In genomic region chr2:232611559-232612218, GRCh38 we compare ENCODE assay signal across 8 cellular contexts. TPM values are rescaled to one million over a fixed set of nuclear protein-coding genes. Genes with fewer than 3 reads are reported as not detected.
DNase-seq lines count a peak whose midpoint lies in the region; ATAC-seq and TF ChIP-seq lines count a peak whose summit lies in the region.

No MANE protein-coding gene starts in this region.

- H2AFZ ChIP-seq in parathyroid adenoma, result no peak overlapping the region

- no peak overlapping the region for H3K27ac Mint-ChIP-seq in activated T-helper 2 cell treated with anti-CD3 and anti-CD28 coated beads, Interferon-gamma antibody, Interleukin-2, Interleukin-4, amounts not matched to agents 10 μg/mL and 5 μg/mL and 100 μg/mL, durations not matched to agents 14 hours and 24 hours and 36 hours

- H3K27ac ChIP-seq in parathyroid adenoma (no peak overlapping the region), upper lobe of left lung (no peak overlapping the region)

- TF ChIP-seq EP300 in upper lobe of left lung (IDR thresholded peaks at IDR 0.05), result no peak

- H3K27me3 ChIP-seq in parathyroid adenoma (ENCODE audit: control insufficient read depth, insufficient read depth, low read length), result no peaks in the 10 kb centered on the region
- H3K27me3 ChIP-seq in upper lobe of left lung, result no peaks in the 10 kb centered on the region

- no peaks in the 10 kb centered on the region for H3K36me3 Mint-ChIP-seq in activated T-helper 2 cell treated with anti-CD3 and anti-CD28 coated beads, Interferon-gamma antibody, Interleukin-2, Interleukin-4, amounts not matched to agents 10 μg/mL and 5 μg/mL and 100 μg/mL, durations not matched to agents 14 hours and 24 hours and 36 hours (ENCODE audit: low read depth)

- no peak overlapping the region for H3K4me2 ChIP-seq in parathyroid adenoma (ENCODE audit: low read length)

- H3K9me3 Mint-ChIP-seq in activated T-helper 2 cell treated with anti-CD3 and anti-CD28 coated beads, Interferon-gamma antibody, Interleukin-2, Interleukin-4, amounts not matched to agents 10 μg/mL and 5 μg/mL and 100 μg/mL, durations not matched to agents 14 hours and 24 hours and 36 hours, result no peaks in the 10 kb centered on the region

- H3K4me1 ChIP-seq in parathyroid adenoma (no peaks in the 10 kb centered on the region), upper lobe of left lung (peaks cover 0 to 5% (median 0%) of the 10 kb centered on the region in 4 donors)

- WGBS in upper lobe of left lung, 2 donors, result 51 to 53% methylated on average over 6 to 9 of the region's 9 CpGs

- H3K4me3 Mint-ChIP-seq in activated T-helper 2 cell treated with anti-CD3 and anti-CD28 coated beads, Interferon-gamma antibody, Interleukin-2, Interleukin-4, amounts not matched to agents 10 μg/mL and 5 μg/mL and 100 μg/mL, durations not matched to agents 14 hours and 24 hours and 36 hours (ENCODE audit: low read depth), result no peak overlapping the region

- H3K4me3 ChIP-seq in GM12875 (ENCODE audit: low read depth, low read length) (no peak overlapping the region), parathyroid adenoma (ENCODE audit: low read depth, low read length) (no peak overlapping the region), upper lobe of left lung (no peak overlapping the region)

- H3K36me3 ChIP-seq in parathyroid adenoma (ENCODE audit: control insufficient read depth, insufficient read depth, low read length) (no peaks in the 10 kb centered on the region), upper lobe of left lung (no peaks in the 10 kb centered on the region)

- H3K9me3 ChIP-seq in parathyroid adenoma (ENCODE audit: control insufficient read depth, low read length) (no peaks in the 10 kb centered on the region), upper lobe of left lung (no peaks in the 10 kb centered on the region)

- no peak overlapping the region for H3K9ac ChIP-seq in parathyroid adenoma

- no peak for TF ChIP-seq POLR2A in upper lobe of left lung (IDR thresholded peaks at IDR 0.05)

- no peaks in the 10 kb centered on the region for H3K4me1 Mint-ChIP-seq in activated T-helper 2 cell treated with anti-CD3 and anti-CD28 coated beads, Interferon-gamma antibody, Interleukin-2, Interleukin-4, amounts not matched to agents 10 μg/mL and 5 μg/mL and 100 μg/mL, durations not matched to agents 14 hours and 24 hours and 36 hours (ENCODE audit: low read depth)

- ATAC-seq in upper lobe of left lung (ENCODE audit: low FRiP score in 2 of 2) (peak; percentile 58 to 86), GM18502 (IDR thresholded peaks at IDR 0.05; ENCODE audit: poor library complexity, unreplicated experiment) (no peak)

- DNase-seq in A172 (ENCODE audit: low spot score) (peak; percentile 49), RPMI7951 (ENCODE audit: low read depth) (peak; percentile 94), fibroblast of the conjunctiva (ENCODE audit: low read depth) (peak; percentile 68), upper lobe of left lung (peak; percentile 69 to 89)
- peak; percentile 48 for DNase-seq in activated T-helper 2 cell treated with anti-CD3 and anti-CD28 coated beads, Interferon-gamma antibody, Interleukin-2, Interleukin-4, amounts not matched to agents 10 μg/mL and 5 μg/mL and 100 μg/mL, durations not matched to agents 14 hours and 24 hours and 36 hours (ENCODE audit: low spot score)

- intact Hi-C loops in activated T-helper 2 cell treated with anti-CD3 and anti-CD28 coated beads, Interferon-gamma antibody, Interleukin-2, Interleukin-4, amounts not matched to agents 10 μg/mL and 5 μg/mL and 100 μg/mL, durations not matched to agents 14 hours and 24 hours and 36 hours (cut with micrococcal nuclease), result loop anchor here (5.0 kb wide), 1 partner anchor 86 kb away; the partner anchor contains the start of gene GIGYF2

- TF ChIP-seq CTCF in GM12875 (IDR thresholded peaks at IDR 0.05; ENCODE audit: borderline replicate concordance, insufficient read depth, low read depth, low read length), result peak; percentile 95
- TF ChIP-seq CTCF in parathyroid adenoma (IDR thresholded peaks at IDR 0.05), result peak; percentile 76
- TF ChIP-seq CTCF in upper lobe of left lung (IDR thresholded peaks at IDR 0.05), result peak; percentile 69 to 90 (median 78)

- H3K79me2 ChIP-seq in parathyroid adenoma, result no peaks in the 10 kb centered on the region

- no peaks in the 10 kb centered on the region for H3K27me3 Mint-ChIP-seq in activated T-helper 2 cell treated with anti-CD3 and anti-CD28 coated beads, Interferon-gamma antibody, Interleukin-2, Interleukin-4, amounts not matched to agents 10 μg/mL and 5 μg/mL and 100 μg/mL, durations not matched to agents 14 hours and 24 hours and 36 hours (ENCODE audit: low read depth)

RNA-seq across cellular contexts. Expression of gene EFHD1, which starts 21.7 kb away (rescaled TPM):
- total RNA-seq in A172 (2014; rRNA removed; shearing (Covaris generic)), result 0.24 and 1.1 TPM in 2 replicates
- 1.2 and 1.7 TPM in 2 replicates for total RNA-seq in RPMI7951 (2014; rRNA removed; shearing (Covaris generic))
- 0.16 and 0.48 TPM in 2 replicates for total RNA-seq in activated T-helper 2 cell treated with anti-CD3 and anti-CD28 coated beads, Interferon-gamma antibody, Interleukin-2, Interleukin-4, amounts not matched to agents 10 μg/mL and 5 μg/mL and 100 μg/mL, durations not matched to agents 14 hours and 24 hours and 36 hours
- 10 to 100 TPM in 1 of 6 donors, 1 to 10 TPM in 5; 3.7 to 11.1 (median 5.2) TPM for total RNA-seq in upper lobe of left lung
